In genomic region chr19:40217921-40218890, GRCh38 we compare ENCODE assay signal across 9 cellular contexts. TPM values are rescaled to one million over a fixed set of nuclear protein-coding genes. Genes with fewer than 3 reads are reported as not detected.
DNase-seq lines count a peak whose midpoint lies in the region; ATAC-seq, FAIRE-seq and TF ChIP-seq lines count a peak whose summit lies in the region.
"Had no signal": no experiment of that assay in that cellular context is flagged by ENCODE, and none has a peak within 500 bp of the region (broad histone marks: within the 10 kb centered on the region; RNA-seq: fewer than 3 reads in every experiment).

Gene TTC9B (minus strand): TSS chr19:40218384. CDS start chr19:40218381, 3 bp downstream.

- CTCF ChIA-PET in HepG2 (lab: Yijun Ruan, JAX; ENCODE audit: low intra/inter-chr PET ratio, low total read pairs), result no interaction called here

- TF ChIP-seq POLR2A in HepG2 (IDR thresholded peaks at IDR 0.05; ENCODE audit: insufficient read depth in 1 of 2, low read depth in 2 of 2, low read length in 2 of 2) (no peak), right lobe of liver (IDR thresholded peaks at IDR 0.05) (no peak)

- no peaks in the 10 kb centered on the region for H3K36me3 ChIP-seq in HepG2 (replicated peaks in 1 of 2; ENCODE audit: control insufficient read depth in 1 of 2, insufficient read depth in 2 of 2, low read length in 2 of 2)
- no peaks in the 10 kb centered on the region for H3K36me3 ChIP-seq in right lobe of liver
- H3K36me3 ChIP-seq: neutrophil had no signal

- peaks cover 0 to 7% of the 10 kb centered on the region in 2 experiments; a peak in 1 of 5 replicates for H3K27me3 ChIP-seq in HepG2 (ENCODE audit: control insufficient read depth in 1 of 2, insufficient read depth in 2 of 2, low read length in 2 of 2)
- H3K27me3 ChIP-seq in right lobe of liver, result no peaks in the 10 kb centered on the region

- H3K27ac Mint-ChIP-seq in stimulated activated effector memory CD8-positive, alpha-beta T cell treated with anti-CD3 and anti-CD28 coated beads, Interleukin-12 subunit alpha, Interleukin-12 subunit beta, amount 100 ng/mL, for 72 hours, result no peak within 1 kb of the TSS

- H3K36me3 Mint-ChIP-seq in activated T-cell treated with anti-CD3 and anti-CD28 coated beads, Interleukin-2, amount 50 U/mL, for 4 hours (ENCODE audit: insufficient read depth), result no peaks in the 10 kb centered on the region
- H3K36me3 Mint-ChIP-seq in stimulated activated effector memory CD8-positive, alpha-beta T cell treated with anti-CD3 and anti-CD28 coated beads, Interleukin-12 subunit alpha, Interleukin-12 subunit beta, amount 100 ng/mL, for 72 hours, result peaks cover 18% of the 10 kb centered on the region

- no peaks in the 10 kb centered on the region for H3K9me3 ChIP-seq in HepG2 (ENCODE audit: low read length)
- no peaks in the 10 kb centered on the region for H3K9me3 ChIP-seq in right lobe of liver
- H3K9me3 ChIP-seq: neutrophil had no signal

- FAIRE-seq in HepG2 (lab: Jason Lieb, UNC), result no peak

- no peak for DNase-seq in HepG2 (ENCODE audit: low spot score)
- DNase-seq in right lobe of liver, result no peak
- no peak for DNase-seq in activated T-cell treated with anti-CD3 and anti-CD28 coated beads, Interleukin-2, amount 50 U/mL, for 4 hours
- peak in 31 of 51 donors; percentile 10 to 72 (median 29) for DNase-seq in hypothalamus (lab: John Stamatoyannopoulos, UW)
- DNase-seq in stimulated activated effector memory CD8-positive, alpha-beta T cell treated with anti-CD3 and anti-CD28 coated beads, Interleukin-12 subunit alpha, Interleukin-12 subunit beta, amount 100 ng/mL, for 72 hours (ENCODE audit: low spot score in 2 of 2), result peak; percentile 43 to 77
- DNase-seq in GM19240 (ENCODE audit: insufficient read length, low spot score), result no peak
- no peak for DNase-seq in ureter (ENCODE audit: low spot score)
- no peak for DNase-seq in HCEC 1CT

- POLR2A ChIA-PET in HepG2 (lab: Yijun Ruan, JAX), result no interaction called here

- H3K4me3 ChIP-seq in HepG2 (replicated peaks in 1 of 3; ENCODE audit: insufficient read depth in 1 of 3, low read depth in 2 of 3, low read length in 3 of 3), result no peak within 1 kb of the TSS; a peak in 1 of 6 replicates
- no peak within 1 kb of the TSS for H3K4me3 ChIP-seq in right lobe of liver

- TF ChIP-seq EP300 in HepG2 (IDR thresholded peaks at IDR 0.05; ENCODE audit: low read depth in 2 of 2, low read length in 2 of 2) (no peak), HepG2 (CRISPR knock-in tag; IDR thresholded peaks at IDR 0.05; ENCODE audit: borderline replicate concordance) (no peak)

- in situ Hi-C loops in HepG2 (cut with HindIII; ENCODE audit: extremely low pct_ligation_motif_present, low pct_unique_long_range_greater_than_20kb), result no loop called here

- intact Hi-C loops in HepG2 (cut with micrococcal nuclease; ENCODE audit: unreplicated experiment), result no loop called here
- intact Hi-C loops in right lobe of liver (cut with DNase I), result loop anchor here (5.0 to 10.0 kb wide), 3 partner anchors 81 to 317 kb away; no protein-coding TSS in a partner anchor

- TF ChIP-seq CTCF in HepG2 (CRISPR knock-in tag; IDR thresholded peaks at IDR 0.05) (no peak), right lobe of liver (IDR thresholded peaks at IDR 0.05) (no peak)

- H3K4me2 ChIP-seq in HepG2 (ENCODE audit: low read depth, low read length), result peak within 1 kb of the TSS; percentile 7; the same call in 1 of the 2 replicates

- no peaks in the 10 kb centered on the region for H3K79me2 ChIP-seq in HepG2 (ENCODE audit: insufficient read depth, low read length)

- no peak within 1 kb of the TSS for H3K9ac ChIP-seq in HepG2 (ENCODE audit: insufficient read depth, low read depth, low read length)

- no peak within 1 kb of the TSS for H3K4me3 Mint-ChIP-seq in activated T-cell treated with anti-CD3 and anti-CD28 coated beads, Interleukin-2, amount 50 U/mL, for 4 hours
- peak within 1 kb of the TSS; percentile 0 for H3K4me3 Mint-ChIP-seq in stimulated activated effector memory CD8-positive, alpha-beta T cell treated with anti-CD3 and anti-CD28 coated beads, Interleukin-12 subunit alpha, Interleukin-12 subunit beta, amount 100 ng/mL, for 72 hours

- no peak within 1 kb of the TSS for H2AFZ ChIP-seq in HepG2 (ENCODE audit: low read length)

- H3K27ac ChIP-seq in HepG2 (ENCODE audit: extremely low read length, insufficient read depth, low read length) (no peak within 1 kb of the TSS), right lobe of liver (no peak within 1 kb of the TSS)
- H3K27ac ChIP-seq: neutrophil had no signal

- H3K4me1 ChIP-seq in HepG2 (ENCODE audit: insufficient read depth, low read length) (peaks cover 7% of the 10 kb centered on the region), right lobe of liver (no peaks in the 10 kb centered on the region)

- H4K20me1 ChIP-seq in HepG2 (ENCODE audit: insufficient read depth, low read length), result no peaks in the 10 kb centered on the region

- H3K9me3 Mint-ChIP-seq in activated T-cell treated with anti-CD3 and anti-CD28 coated beads, Interleukin-2, amount 50 U/mL, for 4 hours, result peaks cover 4% of the 10 kb centered on the region
- H3K9me3 Mint-ChIP-seq in stimulated activated effector memory CD8-positive, alpha-beta T cell treated with anti-CD3 and anti-CD28 coated beads, Interleukin-12 subunit alpha, Interleukin-12 subunit beta, amount 100 ng/mL, for 72 hours, result peaks cover 4% of the 10 kb centered on the region

- TF ChIP-seq RAD21 in HepG2 (CRISPR knock-in tag; IDR thresholded peaks at IDR 0.05), result no peak

- BruUV-seq in HepG2 (replicated peaks; lab: Mats Ljungman, UMichigan), result no TSS peak

- 13% methylated on average over 38 of the region's 76 CpGs for WGBS in HepG2 (ENCODE audit: low lambda C conversion rate)
- WGBS in right lobe of liver (ENCODE audit: insufficient coverage, low coverage, low lambda C conversion rate, missing lambda C conversion rate), result 14% methylated on average over 11 of the region's 76 CpGs

- ATAC-seq in HepG2 (peak; percentile 27), right lobe of liver (no peak)
- ATAC-seq in activated T-cell treated with anti-CD3 and anti-CD28 coated beads, Interleukin-2, amount 50 U/mL, for 4 hours, result peak; percentile 60 to 61
- ATAC-seq in stimulated activated effector memory CD8-positive, alpha-beta T cell treated with anti-CD3 and anti-CD28 coated beads, Interleukin-12 subunit alpha, Interleukin-12 subunit beta, amount 100 ng/mL, for 72 hours, result peak; percentile 48

- peaks cover 43% of the 10 kb centered on the region for H3K27me3 Mint-ChIP-seq in activated T-cell treated with anti-CD3 and anti-CD28 coated beads, Interleukin-2, amount 50 U/mL, for 4 hours (ENCODE audit: low read depth)

- peaks cover 11% of the 10 kb centered on the region for H3K4me1 Mint-ChIP-seq in activated T-cell treated with anti-CD3 and anti-CD28 coated beads, Interleukin-2, amount 50 U/mL, for 4 hours (ENCODE audit: low read depth)
- H3K4me1 Mint-ChIP-seq in stimulated activated effector memory CD8-positive, alpha-beta T cell treated with anti-CD3 and anti-CD28 coated beads, Interleukin-12 subunit alpha, Interleukin-12 subunit beta, amount 100 ng/mL, for 72 hours, result peaks cover 18% of the 10 kb centered on the region

TF ChIP-seq in HepG2, 621 proteins besides CTCF, POLR2A, EP300 and RAD21 (continues in another document):
- TF ChIP-seq ZNF235 (CRISPR knock-in tag; IDR thresholded peaks at IDR 0.05; ENCODE audit: borderline replicate concordance), result no peak
- peak; percentile 72 for TF ChIP-seq ZNF777 (CRISPR knock-in tag; IDR thresholded peaks at IDR 0.05)
- TF ChIP-seq HDAC2 (CRISPR knock-in tag; IDR thresholded peaks at IDR 0.05), result peak; percentile 34; the same call in 1 of the 2 replicates
- peak; percentile 37; the same call in 1 of the 2 replicates for TF ChIP-seq ZNF768 (CRISPR knock-in tag; IDR thresholded peaks at IDR 0.05)
- peak; percentile 85; the same call in 1 of the 2 replicates for TF ChIP-seq KDM1A (CRISPR knock-in tag; IDR thresholded peaks at IDR 0.05)
- TF ChIP-seq MIER2 (CRISPR knock-in tag; IDR thresholded peaks at IDR 0.05), result peak; percentile 74
- TF ChIP-seq FOXO4 (CRISPR knock-in tag; conservative IDR thresholded peaks at IDR 0.05), result no peak

RNA-seq across cellular contexts. Expression of gene TTC9B, which starts in this region (rescaled TPM):
- not detected in 2 replicates for total RNA-seq in HepG2 (2016; rRNA removed; fragmentation: Illumina TruSeq; extraction: Trizol)
- not detected in 2 replicates for total RNA-seq in HepG2 (2016; cell fraction: cytosol; rRNA removed; fragmentation: Illumina TruSeq; extraction: Trizol; ENCODE audit: low read depth)
- total RNA-seq in HepG2 (2016; cell fraction: insoluble cytoplasmic fraction; rRNA removed; fragmentation: Illumina TruSeq; extraction: Trizol), result not detected in 2 replicates
- not detected in 2 replicates for total RNA-seq in HepG2 (2016; cell fraction: membrane; rRNA removed; fragmentation: Illumina TruSeq; extraction: Trizol)
- total RNA-seq in HepG2 (2016; cell fraction: nucleus; rRNA removed; fragmentation: Illumina TruSeq; extraction: Trizol), result not detected in 2 replicates
- not detected in 2 replicates for polyA plus RNA-seq in HepG2 (2011; rRNA removed)
- not detected in 2 replicates for polyA plus RNA-seq in HepG2 (2011; cell fraction: cytosol; rRNA removed)
- polyA plus RNA-seq in HepG2 (2011; cell fraction: nucleus; rRNA removed), result 0.05 TPM in 1 of 2 replicates, not detected in the other
- polyA plus RNA-seq in HepG2 (2012), result 0.08 and 0.27 TPM in 2 replicates
- polyA plus RNA-seq in HepG2 (2016; cell fraction: cytosol; fragmentation: Illumina TruSeq; extraction: Trizol; ENCODE audit: low read depth), result not detected in 2 replicates
- not detected in 2 replicates for polyA plus RNA-seq in HepG2 (2016; cell fraction: insoluble cytoplasmic fraction; fragmentation: Illumina TruSeq; extraction: Trizol; ENCODE audit: low read depth)
- polyA plus RNA-seq in HepG2 (2016; cell fraction: membrane; fragmentation: Illumina TruSeq; extraction: Trizol; ENCODE audit: low read depth), result not detected in 2 replicates
- not detected in 2 replicates for polyA plus RNA-seq in HepG2 (2016; cell fraction: nucleus; fragmentation: Illumina TruSeq; extraction: Trizol; ENCODE audit: insufficient read depth, low read depth)
- not detected in 2 replicates for polyA minus RNA-seq in HepG2 (2011; rRNA and poly(A)+ RNA removed; ENCODE audit: low replicate concordance)
- not detected in 2 replicates for polyA minus RNA-seq in HepG2 (2011; cell fraction: cytosol; rRNA and poly(A)+ RNA removed)
- not detected in 2 replicates for polyA minus RNA-seq in HepG2 (2011; cell fraction: nucleus; rRNA and poly(A)+ RNA removed)
- not detected for total RNA-seq in right lobe of liver
- not detected for total RNA-seq in activated T-cell treated with anti-CD3 and anti-CD28 coated beads, Interleukin-2, amount 50 U/mL, for 4 hours
- total RNA-seq in ureter, result not detected

Comparison
In these comparisons a context has a peak if more than half of its experiments do, and no peak if none do; other contexts are left out.
1. Peak in ATAC-seq and H3K4me2 ChIP-seq in HepG2; RNA of the gene not detected or under 1 TPM.
2. Peak in ATAC-seq in activated T-cell treated with anti-CD3 and anti-CD28 coated beads, Interleukin-2, amount 50 U/mL, for 4 hours; RNA of the gene not detected or under 1 TPM.
3. DNase-seq: peak in hypothalamus (31 of 51) and stimulated activated effector memory CD8-positive, alpha-beta T cell treated with anti-CD3 and anti-CD28 coated beads, Interleukin-12 subunit alpha, Interleukin-12 subunit beta, amount 100 ng/mL, for 72 hours (2 of 2); none in HepG2 (single experiment), right lobe of liver (0 of 3), activated T-cell treated with anti-CD3 and anti-CD28 coated beads, Interleukin-2, amount 50 U/mL, for 4 hours (single experiment), GM19240 (single experiment), ureter (single experiment) and HCEC 1CT (single experiment).